19 cellular contexts compared by ENCODE assay signal in genomic region chr13:87093399-87093798, GRCh38.
"Had no signal": no experiment of that assay in that cellular context is flagged by ENCODE, and none has a peak within 500 bp of the region (broad histone marks: within the 10 kb centered on the region; RNA-seq: fewer than 3 reads in every experiment).

No MANE protein-coding gene starts in this region.

- H3K27me3 ChIP-seq: ascending aorta had no signal

- H3K9me3 ChIP-seq: ascending aorta had no signal

- H3K27ac ChIP-seq: ascending aorta, VCaP had no signal

- ATAC-seq: activated naive CD4-positive, alpha-beta T cell treated with anti-CD3 and anti-CD28 coated beads, Interleukin-2, amount 50 U/mL, for 72 hours; activated naive CD8-positive, alpha-beta T cell treated with anti-CD3 and anti-CD28 coated beads, Interleukin-2, amount 50 U/mL, for 24 hours; activated T-cell treated with anti-CD3 and anti-CD28 coated beads, Interleukin-2, amount 50 U/mL, for 4 hours had no signal

- H3K4me1 ChIP-seq: ascending aorta had no signal

- DNase-seq: activated CD4-positive, alpha-beta memory T cell treated with anti-CD3 and anti-CD28 coated beads for 36 hours; activated CD4-positive, alpha-beta T cell treated with anti-CD3 and anti-CD28 coated beads, Interleukin-2, amount 10 ng/mL, durations not matched to agents 7 days and 5 days; activated CD4-positive, CD25-positive, alpha-beta regulatory T cell; activated CD8-positive, alpha-beta memory T cell treated with anti-CD3 and anti-CD28 coated beads for 24 hours; activated effector memory CD4-positive, alpha-beta T cell treated with anti-CD3 and anti-CD28 coated beads, Interleukin-2, amount 50 U/mL, for 16 hours; activated naive CD4-positive, alpha-beta T cell treated with Interleukin-2 at 50 U/mL for 16 hours; activated naive CD8-positive, alpha-beta T cell treated with anti-CD3 and anti-CD28 coated beads, Interleukin-2, amount 50 U/mL, for 24 hours; activated T-cell treated with anti-CD3 and anti-CD28 coated beads, Interleukin-2, amount 50 U/mL, for 4 hours; amniotic stem cell; NCI-H1105 treated with DMSO at 0.1 percent for 48 hours; NCI-H1436 treated with DMSO at 0.1 percent for 48 hours; NCI-H187; NCI-H2081; NCI-H524 treated with DMSO at 0.1 percent for 48 hours; NCI-H82; SHP77 treated with DMSO at 0.1 percent for 48 hours had no signal

- H3K36me3 ChIP-seq: ascending aorta had no signal

- H3K4me3 ChIP-seq: ascending aorta had no signal
